In genomic region chr16:21933206-21934189, GRCh38 we compare ENCODE assay signal across 6 cellular contexts. TPM values are rescaled to one million over a fixed set of nuclear protein-coding genes. Genes with fewer than 3 reads are reported as not detected.
DNase-seq lines count a peak whose midpoint lies in the region; ATAC-seq and TF ChIP-seq lines count a peak whose summit lies in the region.
"Not testable (repeated sequence)": the region's sequence is repeated elsewhere in the genome, so short reads cannot be mapped to it uniquely, and the experiment has no call there.

No MANE protein-coding gene starts in this region.

- peaks cover 15% of the 10 kb centered on the region for H3K4me1 Mint-ChIP-seq in activated CD4-positive, alpha-beta T cell treated with anti-CD3 and anti-CD28 coated beads, Interleukin-2, amount 10 ng/mL, durations not matched to agents 24 days and 14 days
- not testable (repeated sequence) for H3K4me1 Mint-ChIP-seq in osteocyte (ENCODE audit: unreplicated experiment)

- H3K9me3 Mint-ChIP-seq in activated CD4-positive, alpha-beta T cell treated with anti-CD3 and anti-CD28 coated beads, Interleukin-2, amount 10 ng/mL, durations not matched to agents 24 days and 14 days; osteocyte (ENCODE audit: unreplicated experiment): not testable (repeated sequence)

- DNase-seq in HT-29 (ENCODE audit: low spot score) (peak; percentile 28), NOMO-1 treated with DMSO at 0.1 percent for 48 hours (lab: John Stamatoyannopoulos, UW; ENCODE audit: unreplicated experiment) (peak; percentile 44), cardiac septum (ENCODE audit: low spot score) (peak; percentile 43), osteocyte (ENCODE audit: extremely low spot score, unreplicated experiment) (peak; percentile 11)
- peak; percentile 47 for DNase-seq in activated CD4-positive, alpha-beta T cell treated with anti-CD3 and anti-CD28 coated beads, Interleukin-2, amount 10 ng/mL, durations not matched to agents 24 days and 14 days

- not testable (repeated sequence) for H3K36me3 Mint-ChIP-seq in activated CD4-positive, alpha-beta T cell treated with anti-CD3 and anti-CD28 coated beads, Interleukin-2, amount 10 ng/mL, durations not matched to agents 24 days and 14 days (ENCODE audit: low read depth); osteocyte (ENCODE audit: unreplicated experiment)

- TF ChIP-seq CTCF in osteocyte (IDR thresholded peaks at IDR 0.05), result not testable (repeated sequence)

- H3K27me3 Mint-ChIP-seq in activated CD4-positive, alpha-beta T cell treated with anti-CD3 and anti-CD28 coated beads, Interleukin-2, amount 10 ng/mL, durations not matched to agents 24 days and 14 days, result not testable (repeated sequence)
- peaks cover 16% of the 10 kb centered on the region for H3K27me3 Mint-ChIP-seq in osteocyte (ENCODE audit: unreplicated experiment)

- not testable (repeated sequence) for H3K27ac Mint-ChIP-seq in activated CD4-positive, alpha-beta T cell treated with anti-CD3 and anti-CD28 coated beads, Interleukin-2, amount 10 ng/mL, durations not matched to agents 24 days and 14 days; osteocyte (ENCODE audit: unreplicated experiment)

- intact Hi-C loops in activated CD4-positive, alpha-beta T cell treated with anti-CD3 and anti-CD28 coated beads, Interleukin-2, amount 10 ng/mL, durations not matched to agents 24 days and 14 days (cut with micrococcal nuclease); cardiac septum (cut with DNase I): not testable (repeated sequence)

- ATAC-seq in GM18907 (IDR thresholded peaks at IDR 0.05; ENCODE audit: unreplicated experiment), result peak; percentile 33

- H3K4me3 Mint-ChIP-seq in activated CD4-positive, alpha-beta T cell treated with anti-CD3 and anti-CD28 coated beads, Interleukin-2, amount 10 ng/mL, durations not matched to agents 24 days and 14 days; osteocyte (ENCODE audit: unreplicated experiment): not testable (repeated sequence)

RNA-seq across cellular contexts. Expression of gene UQCRC2, which starts 19.7 kb away (rescaled TPM):
- 111 and 150 TPM in 2 replicates for total RNA-seq in HT-29 (2014; rRNA removed; shearing (Covaris generic))
- total RNA-seq in activated CD4-positive, alpha-beta T cell treated with anti-CD3 and anti-CD28 coated beads, Interleukin-2, amount 10 ng/mL, durations not matched to agents 24 days and 14 days, result 256 and 266 TPM in 2 replicates
- 713 TPM for total RNA-seq in cardiac septum
- 187 and 200 TPM in 2 replicates for total RNA-seq in osteocyte

Comparison
In these comparisons a context has a peak if more than half of its experiments do, and no peak if none do; other contexts are left out.
1. Peak in every context shown above with its lines: DNase-seq and ATAC-seq.